1 cellular context compared by ENCODE assay signal in genomic region chr1:89198500-89199072, GRCh38.
TF ChIP-seq lines count a peak whose summit lies in the region.

A gene with protein sequence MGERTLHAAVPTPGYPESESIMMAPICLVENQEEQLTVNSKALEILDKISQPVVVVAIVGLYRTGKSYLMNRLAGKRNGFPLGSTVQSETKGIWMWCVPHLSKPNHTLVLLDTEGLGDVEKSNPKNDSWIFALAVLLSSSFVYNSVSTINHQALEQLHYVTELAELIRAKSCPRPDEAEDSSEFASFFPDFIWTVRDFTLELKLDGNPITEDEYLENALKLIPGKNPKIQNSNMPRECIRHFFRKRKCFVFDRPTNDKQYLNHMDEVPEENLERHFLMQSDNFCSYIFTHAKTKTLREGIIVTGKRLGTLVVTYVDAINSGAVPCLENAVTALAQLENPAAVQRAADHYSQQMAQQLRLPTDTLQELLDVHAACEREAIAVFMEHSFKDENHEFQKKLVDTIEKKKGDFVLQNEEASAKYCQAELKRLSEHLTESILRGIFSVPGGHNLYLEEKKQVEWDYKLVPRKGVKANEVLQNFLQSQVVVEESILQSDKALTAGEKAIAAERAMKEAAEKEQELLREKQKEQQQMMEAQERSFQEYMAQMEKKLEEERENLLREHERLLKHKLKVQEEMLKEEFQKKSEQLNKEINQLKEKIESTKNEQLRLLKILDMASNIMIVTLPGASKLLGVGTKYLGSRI (minus strand): TSS chr1:89198942. CDS start chr1:89198834, 108 bp downstream.

TF ChIP-seq in GM23338, 12 proteins besides CTCF, POLR2A, EP300 and RAD21 (continued from another document):
- no peak for TF ChIP-seq ZNF462 (CRISPR knock-in tag; IDR thresholded peaks at IDR 0.05)
- no peak for TF ChIP-seq NANOG (IDR thresholded peaks at IDR 0.05; ENCODE audit: borderline replicate concordance)
- TF ChIP-seq, protein P1, sequence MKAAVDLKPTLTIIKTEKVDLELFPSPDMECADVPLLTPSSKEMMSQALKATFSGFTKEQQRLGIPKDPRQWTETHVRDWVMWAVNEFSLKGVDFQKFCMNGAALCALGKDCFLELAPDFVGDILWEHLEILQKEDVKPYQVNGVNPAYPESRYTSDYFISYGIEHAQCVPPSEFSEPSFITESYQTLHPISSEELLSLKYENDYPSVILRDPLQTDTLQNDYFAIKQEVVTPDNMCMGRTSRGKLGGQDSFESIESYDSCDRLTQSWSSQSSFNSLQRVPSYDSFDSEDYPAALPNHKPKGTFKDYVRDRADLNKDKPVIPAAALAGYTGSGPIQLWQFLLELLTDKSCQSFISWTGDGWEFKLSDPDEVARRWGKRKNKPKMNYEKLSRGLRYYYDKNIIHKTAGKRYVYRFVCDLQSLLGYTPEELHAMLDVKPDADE (IDR thresholded peaks at IDR 0.05), result no peak
- no peak for TF ChIP-seq EZH2 (IDR thresholded peaks at IDR 0.05; ENCODE audit: low read depth, unreplicated experiment)
- no peak for TF ChIP-seq POLR2AphosphoS5 (IDR thresholded peaks at IDR 0.05; ENCODE audit: low read depth)
